Comparison of ENCODE assay signal across 9 cellular contexts in genomic region chr20:47353224-47353696, GRCh38. TPM values are rescaled to one million over a fixed set of nuclear protein-coding genes. Genes with fewer than 3 reads are reported as not detected.
DNase-seq lines count a peak whose midpoint lies in the region; ATAC-seq and TF ChIP-seq lines count a peak whose summit lies in the region.
"Had no signal": no experiment of that assay in that cellular context is flagged by ENCODE, and none has a peak within 500 bp of the region (broad histone marks: within the 10 kb centered on the region; RNA-seq: fewer than 3 reads in every experiment).

No MANE protein-coding gene starts in this region.

- 49 to 50% methylated on average over 3 of the region's 3 CpGs for WGBS in lung, 2 donors
- WGBS in urinary bladder: 54% methylated on average over 3 of the region's 3 CpGs

- no peaks in the 10 kb centered on the region for H3K27me3 Mint-ChIP-seq in MCF 10A (ENCODE audit: insufficient read depth, unreplicated experiment)
- H3K27me3 Mint-ChIP-seq: activated B cell treated with CpG ODN at 0.5 μM for 24 hours had no signal

- DNase-seq in breast epithelium (ENCODE audit: low spot score in 2 of 2) (no peak), MCF 10A (ENCODE audit: unreplicated experiment) (no peak), astrocyte of the cerebellum (ENCODE audit: low read depth) (no peak), lung (ENCODE audit: low spot score) (no peak)
- DNase-seq in effector memory CD4-positive, alpha-beta T cell: no peak
- DNase-seq: activated B cell treated with CpG ODN at 0.5 μM for 24 hours had no signal

- in situ Hi-C loops in astrocyte of the cerebellum (cut with HindIII; ENCODE audit: low sequenced_read_pairs): loop anchor here (5.0 to 25.0 kb wide), 2 partner anchors 81 to 259 kb away; no protein-coding TSS in a partner anchor

- POLR2A ChIA-PET in MCF 10A (lab: Yijun Ruan, JAX): interaction anchor here (0.7 to 19.8 kb wide), 17 partner anchors 6 to 228 kb away, joined by 3 to 1977 read pairs (median 6); partner anchors contain the start of genes NCOA3 and ZMYND8

- H3K4me1 Mint-ChIP-seq in MCF 10A (ENCODE audit: insufficient read depth, unreplicated experiment): peaks cover 40% of the 10 kb centered on the region

- ATAC-seq in lung (ENCODE audit: insufficient read depth, low FRiP score) (no peak), GM21717 (IDR thresholded peaks at IDR 0.05; ENCODE audit: unreplicated experiment) (no peak), HG03108 (IDR thresholded peaks at IDR 0.05; ENCODE audit: unreplicated experiment) (no peak)

- H3K4me1 ChIP-seq in breast epithelium: peaks cover 30 to 84% of the 10 kb centered on the region in 2 donors
- peaks cover 22 to 62% of the 10 kb centered on the region in 2 donors for H3K4me1 ChIP-seq in lung (ENCODE audit: control insufficient read depth in 2 of 2, insufficient read depth in 2 of 2, low read length in 2 of 2)
- H3K4me1 ChIP-seq in urinary bladder (ENCODE audit: insufficient read depth): peaks cover 5% of the 10 kb centered on the region
- peaks cover 65% of the 10 kb centered on the region for H3K4me1 ChIP-seq in effector memory CD4-positive, alpha-beta T cell (ENCODE audit: control insufficient read depth, insufficient read depth, low read length, poor library complexity, severe bottlenecking)

- TF ChIP-seq CTCF in breast epithelium (IDR thresholded peaks at IDR 0.05) (no peak), MCF 10A (IDR thresholded peaks at IDR 0.05; ENCODE audit: unreplicated experiment) (no peak), astrocyte of the cerebellum (IDR thresholded peaks at IDR 0.05; ENCODE audit: low read depth, low read length, missing control alignments) (no peak), lung (IDR thresholded peaks at IDR 0.05; ENCODE audit: control extremely low read depth, extremely low read depth) (no peak)

- peaks cover 6% of the 10 kb centered on the region for H3K36me3 Mint-ChIP-seq in MCF 10A (ENCODE audit: insufficient read depth, unreplicated experiment)

- H3K4me3 ChIP-seq in breast epithelium: peak overlapping the region in 2 of 3 donors; percentile 11 to 59
- H3K4me3 ChIP-seq in astrocyte of the cerebellum (ENCODE audit: low read depth, low read length): peak overlapping the region; percentile 34
- no peak overlapping the region for H3K4me3 ChIP-seq in lung
- no peak overlapping the region for H3K4me3 ChIP-seq in urinary bladder (ENCODE audit: low read depth, low read length)
- no peak overlapping the region for H3K4me3 ChIP-seq in effector memory CD4-positive, alpha-beta T cell (ENCODE audit: insufficient read depth, low read depth, low read length, poor library complexity, severe bottlenecking)

- H3K9me3 Mint-ChIP-seq in MCF 10A (ENCODE audit: unreplicated experiment): no peaks in the 10 kb centered on the region
- H3K9me3 Mint-ChIP-seq: activated B cell treated with CpG ODN at 0.5 μM for 24 hours had no signal

- H3K4me3 Mint-ChIP-seq in MCF 10A (ENCODE audit: unreplicated experiment): no peak overlapping the region
- H3K4me3 Mint-ChIP-seq: activated B cell treated with CpG ODN at 0.5 μM for 24 hours had no signal

- no TSS peak for BruUV-seq in MCF 10A (replicated peaks; lab: Mats Ljungman, UMichigan)

- peak overlapping the region; percentile 99 to 100 for H3K27ac ChIP-seq in breast epithelium
- peak overlapping the region; percentile 94 to 99 for H3K27ac ChIP-seq in lung (ENCODE audit: low read depth in 1 of 2, low read length in 1 of 2)
- H3K27ac ChIP-seq in urinary bladder (ENCODE audit: low read depth): peak overlapping the region; percentile 89
- no peak overlapping the region for H3K27ac ChIP-seq in effector memory CD4-positive, alpha-beta T cell (ENCODE audit: insufficient read depth, low read length, poor library complexity, severe bottlenecking)

- intact Hi-C loops in breast epithelium (cut with DNase I; ENCODE audit: low total_unique reads) (no loop called here), MCF 10A (cut with micrococcal nuclease) (no loop called here)

- no peaks in the 10 kb centered on the region for H3K9me3 ChIP-seq in breast epithelium
- no peaks in the 10 kb centered on the region for H3K9me3 ChIP-seq in lung (ENCODE audit: control insufficient read depth in 2 of 2, insufficient read depth in 1 of 2, low read length in 1 of 2)
- no peaks in the 10 kb centered on the region for H3K9me3 ChIP-seq in effector memory CD4-positive, alpha-beta T cell (ENCODE audit: control insufficient read depth, low read length)

- no peak overlapping the region for H3K27ac Mint-ChIP-seq in MCF 10A (ENCODE audit: low read depth, unreplicated experiment)
- H3K27ac Mint-ChIP-seq: activated B cell treated with CpG ODN at 0.5 μM for 24 hours had no signal

- H3K36me3 ChIP-seq in breast epithelium: no peaks in the 10 kb centered on the region
- H3K36me3 ChIP-seq in lung (ENCODE audit: control insufficient read depth in 2 of 2, insufficient read depth in 2 of 2, low read length in 2 of 2): no peaks in the 10 kb centered on the region
- H3K36me3 ChIP-seq in urinary bladder (ENCODE audit: insufficient read depth): no peaks in the 10 kb centered on the region
- H3K36me3 ChIP-seq in effector memory CD4-positive, alpha-beta T cell (ENCODE audit: control insufficient read depth, insufficient read depth, low read length): peaks cover 13% of the 10 kb centered on the region

- CTCF ChIA-PET in MCF 10A (lab: Yijun Ruan, JAX): interaction anchor here (0.6 to 5.7 kb wide), 6 partner anchors 15 to 80 kb away, joined by 4 to 37 read pairs (median 14); no protein-coding TSS in a partner anchor

- H3K27me3 ChIP-seq in breast epithelium: no peaks in the 10 kb centered on the region
- no peaks in the 10 kb centered on the region for H3K27me3 ChIP-seq in lung (ENCODE audit: control insufficient read depth, insufficient read depth)
- no peaks in the 10 kb centered on the region for H3K27me3 ChIP-seq in effector memory CD4-positive, alpha-beta T cell (replicated peaks; ENCODE audit: control insufficient read depth, insufficient read depth, low read length, poor library complexity, severe bottlenecking)

- no peak for TF ChIP-seq POLR2A in breast epithelium (IDR thresholded peaks at IDR 0.05)

RNA-seq across cellular contexts. Expression of gene ZMYND8, which starts 3.2 kb away (rescaled TPM):
- total RNA-seq in breast epithelium (10 to 100 TPM; 40.6 to 47.7 (median 41.4) TPM), MCF 10A (2022) (126 and 127 TPM in 2 replicates), lung (10 to 100 TPM; 45.2 to 46.4 TPM), urinary bladder (29.0 TPM)
- polyA plus RNA-seq in lung (10 to 100 TPM; 14.2 to 15.1 TPM), urinary bladder (15.6 TPM)

Comparison
In these comparisons a context has a peak if more than half of its experiments do, and no peak if none do; other contexts are left out.
1. H3K4me3 ChIP-seq: peak in breast epithelium (2 of 3) and astrocyte of the cerebellum (single experiment); none in lung (single experiment), urinary bladder (single experiment) and effector memory CD4-positive, alpha-beta T cell (single experiment).